Comparison of ENCODE assay signal across 13 cellular contexts in genomic region chr7:158657189-158657746, GRCh38. TPM values are rescaled to one million over a fixed set of nuclear protein-coding genes. Genes with fewer than 3 reads are reported as not detected.
DNase-seq lines count a peak whose midpoint lies in the region; ATAC-seq and TF ChIP-seq lines count a peak whose summit lies in the region.
"Had no signal": no experiment of that assay in that cellular context is flagged by ENCODE, and none has a peak within 500 bp of the region (broad histone marks: within the 10 kb centered on the region; RNA-seq: fewer than 3 reads in every experiment).

No MANE protein-coding gene starts in this region.

- H3K27ac Mint-ChIP-seq in GM23338 = peak overlapping the region; percentile 89

- H3K4me3 Mint-ChIP-seq in GM23338 = no peak overlapping the region

- DNase-seq in GM23338 (ENCODE audit: low spot score) = no peak
- no peak for DNase-seq in SHP77 treated with DMSO at 0.1 percent for 48 hours (lab: John Stamatoyannopoulos, UW)
- DNase-seq in erythroblast (lab: John Stamatoyannopoulos, UW) = no peak
- no peak for DNase-seq in HAP-1 (ENCODE audit: low spot score in 2 of 2)
- DNase-seq in stimulated activated CD4-positive, alpha-beta T cell treated with anti-CD3 and anti-CD28 coated beads, Interleukin-4, amount 100 ng/mL, for 1 hour = no peak
- DNase-seq: C1 segment of cervical spinal cord; foreskin keratinocyte; NCI-H1048; stimulated activated CD4-positive, alpha-beta T cell treated with anti-CD3 and anti-CD28 coated beads, Interleukin-4, amount 100 ng/mL, for 4 hours had no signal

- peaks cover 65% of the 10 kb centered on the region for H3K36me3 Mint-ChIP-seq in GM23338 (ENCODE audit: low read depth)

- H3K27ac ChIP-seq in 22Rv1 (peak overlapping the region; percentile 59; the same call in 1 of the 2 replicates), GM23338 (ENCODE audit: low read depth) (no peak overlapping the region), HUES48 (ENCODE audit: low read depth, low read length) (peak overlapping the region; percentile 9)
- H3K27ac ChIP-seq: foreskin keratinocyte, thoracic aorta had no signal

- H3K9me3 ChIP-seq in HUES48 (ENCODE audit: control insufficient read depth, insufficient read depth, low read length) = no peaks in the 10 kb centered on the region
- no peaks in the 10 kb centered on the region for H3K9me3 ChIP-seq in HAP-1
- H3K9me3 ChIP-seq: thoracic aorta had no signal

- H2AFZ ChIP-seq in GM23338 = no peak overlapping the region

- H3K9me3 Mint-ChIP-seq in GM23338 = no peaks in the 10 kb centered on the region

- no peaks in the 10 kb centered on the region for H3K9me2 ChIP-seq in GM23338 (ENCODE audit: insufficient read depth)

- in situ Hi-C loops in HAP-1 (cut with MboI; ENCODE audit: low sequenced_read_pairs) = no loop called here

- H3K4me3 ChIP-seq in GM23338 = no peak overlapping the region
- H3K4me3 ChIP-seq in HUES48 (ENCODE audit: low read depth, low read length) = no peak overlapping the region
- no peak overlapping the region for H3K4me3 ChIP-seq in HAP-1
- H3K4me3 ChIP-seq: thoracic aorta had no signal

- peak; percentile 43 for ATAC-seq in GM18517 (IDR thresholded peaks at IDR 0.05; ENCODE audit: unreplicated experiment)
- no peak for ATAC-seq in GM23338

- TF ChIP-seq POLR2A in erythroblast (IDR thresholded peaks at IDR 0.05; ENCODE audit: low read length) = no peak

- H4K20me1 ChIP-seq in GM23338 (replicated peaks; ENCODE audit: insufficient read depth) = peaks cover 6% of the 10 kb centered on the region

- H3K36me3 ChIP-seq in GM23338 (ENCODE audit: insufficient read depth) (peaks cover 58% of the 10 kb centered on the region), HUES48 (ENCODE audit: control insufficient read depth, insufficient read depth, low read length) (peaks cover 78% of the 10 kb centered on the region), HAP-1 (replicated peaks) (peaks cover 59% of the 10 kb centered on the region)

- no peaks in the 10 kb centered on the region for H3K27me3 Mint-ChIP-seq in GM23338 (ENCODE audit: insufficient read depth, low read depth, poor library complexity)

- H3K4me2 ChIP-seq in GM23338 = no peak overlapping the region

- H3K79me2 ChIP-seq in GM23338 (replicated peaks; ENCODE audit: insufficient read depth) = peaks cover 9% of the 10 kb centered on the region; the same call in 1 of the 2 replicates

- peaks cover 4% of the 10 kb centered on the region; the same call in 2 of the 3 replicates for H3K4me1 Mint-ChIP-seq in GM23338

- H3K4me1 ChIP-seq in GM23338 (ENCODE audit: insufficient read depth) (no peaks in the 10 kb centered on the region; the same call in 1 of the 2 replicates), HUES48 (ENCODE audit: control insufficient read depth, insufficient read depth, low read length) (peaks cover 9% of the 10 kb centered on the region; the same call in 1 of the 2 replicates), HAP-1 (peaks cover 8% of the 10 kb centered on the region)
- H3K4me1 ChIP-seq: foreskin keratinocyte had no signal

- TF ChIP-seq CTCF in 22Rv1 (IDR thresholded peaks at IDR 0.05) = no peak
- no peak for TF ChIP-seq CTCF in GM23338 (conservative IDR thresholded peaks at IDR 0.05; ENCODE audit: low read depth in 2 of 2)

- H3K9ac ChIP-seq in HUES48 (ENCODE audit: low read depth, low read length) = no peak overlapping the region

- H3K27me3 ChIP-seq in GM23338 (ENCODE audit: insufficient read depth) (no peaks in the 10 kb centered on the region), HUES48 (ENCODE audit: control insufficient read depth, insufficient read depth, low read length) (no peaks in the 10 kb centered on the region), HAP-1 (ENCODE audit: low read depth) (no peaks in the 10 kb centered on the region)
- H3K27me3 ChIP-seq: foreskin keratinocyte had no signal

- 0 out of 2 replicates have a peak, but pooled peaks cover 3% of the 10 kb centered on the region for H3F3A ChIP-seq in GM23338 (replicated peaks; ENCODE audit: low read depth)

TF ChIP-seq in GM23338, 12 proteins besides CTCF, POLR2A, EP300 and RAD21 (continues in another document):
- no peak for TF ChIP-seq REST (IDR thresholded peaks at IDR 0.05; ENCODE audit: unreplicated experiment)
- no peak for TF ChIP-seq STAT1 (IDR thresholded peaks at IDR 0.05; ENCODE audit: unreplicated experiment)
- TF ChIP-seq NANOG (IDR thresholded peaks at IDR 0.05; ENCODE audit: borderline replicate concordance) = no peak
- no peak for TF ChIP-seq CREB1 (CRISPR knock-in tag; IDR thresholded peaks at IDR 0.05; ENCODE audit: low read depth)
- TF ChIP-seq ETS1 (IDR thresholded peaks at IDR 0.05) = no peak

RNA-seq across cellular contexts. Expression of gene NCAPG2, which starts 47.3 kb away (rescaled TPM):
- total RNA-seq in GM23338 (2014; rRNA removed; shearing (Covaris generic)) = 76.5 and 91.2 TPM in 2 replicates
- polyA plus RNA-seq in GM23338 (2016; fragmentation: Nextera tagmentation; extraction: Ambion mirVana) = 34.0 and 38.7 TPM in 2 replicates
